20 cellular contexts compared by ENCODE assay signal in genomic region chr1:246836169-246836568, GRCh38.
DNase-seq lines count a peak whose midpoint lies in the region; ATAC-seq, FAIRE-seq and TF ChIP-seq lines count a peak whose summit lies in the region.
"Had no signal": no experiment of that assay in that cellular context is flagged by ENCODE, and none has a peak within 500 bp of the region (broad histone marks: within the 10 kb centered on the region; RNA-seq: fewer than 3 reads in every experiment).

No MANE protein-coding gene starts in this region.

- no peaks in the 10 kb centered on the region for H3K27me3 ChIP-seq in MG63
- no peaks in the 10 kb centered on the region for H3K27me3 ChIP-seq in K562 (ENCODE audit: control insufficient read depth in 2 of 2, insufficient read depth in 2 of 2, low read length in 2 of 2)
- H3K27me3 ChIP-seq: heart right ventricle, Peyer's patch had no signal

- H3K9me1 ChIP-seq in K562 (ENCODE audit: control insufficient read depth, insufficient read depth, low read length): no peaks in the 10 kb centered on the region

- in situ Hi-C loops in K562 (cut with MboI): no loop called here

- H4K20me1 ChIP-seq in K562 (replicated peaks; ENCODE audit: control insufficient read depth, insufficient read depth, low read length): no peaks in the 10 kb centered on the region

- no peak for TF ChIP-seq POLR2A in K562 (conservative IDR thresholded peaks at IDR 0.05)

- no peak overlapping the region for H2AFZ ChIP-seq in K562 (ENCODE audit: low read depth, low read length)

- WGBS in K562 (ENCODE audit: insufficient coverage, low coverage, missing lambda C conversion rate): 2% methylated on average over 4 of the region's 4 CpGs

- POLR2A ChIA-PET in K562 (lab: Yijun Ruan, JAX): interaction anchor here (1.5 kb wide), 1 partner anchor 12 kb away, joined by 5 read pairs; no protein-coding TSS in a partner anchor

- no peak overlapping the region for H3K4me2 ChIP-seq in K562 (ENCODE audit: insufficient read depth, low read length)

- no peak for TF ChIP-seq EP300 in K562 (IDR thresholded peaks at IDR 0.05; ENCODE audit: low read length)

- H3K79me2 ChIP-seq in K562 (ENCODE audit: control insufficient read depth, insufficient read depth, low read length): no peaks in the 10 kb centered on the region

- H3K4me3 ChIP-seq in MG63 (no peak overlapping the region), K562 (no peak overlapping the region)
- H3K4me3 ChIP-seq: heart right ventricle, Peyer's patch, SK-N-MC, thoracic aorta had no signal

- DNase-seq in Daoy (ENCODE audit: low read depth) (peak; percentile 17), MG63 (peak; percentile 5), K562 (ENCODE audit: extremely low read depth in 1 of 4, low spot score in 3 of 4) (no peak), glomerular visceral epithelial cell (ENCODE audit: extremely low spot score) (peak; percentile 2), hepatic stellate cell (ENCODE audit: low spot score) (no peak), GOT3 (lab: John Stamatoyannopoulos, UW) (no peak)
- DNase-seq: activated CD4-positive, alpha-beta T cell treated with anti-CD3 and anti-CD28 coated beads for 48 hours; activated CD8-positive, alpha-beta memory T cell treated with anti-CD3 and anti-CD28 coated beads, Interleukin-2, amount 50 U/mL, for 48 hours; aorta; heart right ventricle; islet precursor cell; mesendoderm; NCI-H2081 treated with DMSO at 0.1 percent for 48 hours; NCI-H774; Peyer's patch; stimulated activated CD4-positive, alpha-beta T cell treated with anti-CD3 and anti-CD28 coated beads, Interleukin-12 subunit alpha, Interleukin-12 subunit beta, amount 100 ng/mL, for 4 hours had no signal

- H3K36me3 ChIP-seq in MG63 (peaks cover 15% of the 10 kb centered on the region), K562 (ENCODE audit: control insufficient read depth, insufficient read depth, low read length) (peaks cover 10% of the 10 kb centered on the region; the same call in 2 of the 3 replicates)
- H3K36me3 ChIP-seq: thoracic aorta had no signal

- no peak overlapping the region for H3K9ac ChIP-seq in K562 (ENCODE audit: insufficient read depth in 1 of 2, low read depth in 2 of 2, low read length in 2 of 2)

- CTCF ChIA-PET in K562 (lab: Yijun Ruan, JAX; ENCODE audit: low intra/inter-chr PET ratio): no interaction called here

- H3K4me1 ChIP-seq in K562 (replicated peaks in 1 of 2; ENCODE audit: control insufficient read depth in 2 of 2, insufficient read depth in 2 of 2, low read length in 2 of 2): peaks cover 0 to 7% of the 10 kb centered on the region in 2 experiments; a peak in 2 of 5 replicates
- H3K4me1 ChIP-seq: Peyer's patch had no signal

- no TSS peak for BruUV-seq in K562 (replicated peaks; lab: Mats Ljungman, UMichigan)

- H3K9me3 ChIP-seq in MG63 (no peaks in the 10 kb centered on the region), K562 (replicated peaks; ENCODE audit: control insufficient read depth, insufficient read depth, low read depth, low read length) (no peaks in the 10 kb centered on the region)
- H3K9me3 ChIP-seq: heart right ventricle, Peyer's patch, thoracic aorta had no signal

- ATAC-seq in K562 (no peak), HG03135 (IDR thresholded peaks at IDR 0.05; ENCODE audit: unreplicated experiment) (no peak)

- H3K27ac ChIP-seq in K562 (ENCODE audit: extremely low read depth, low read depth, low read length): no peak overlapping the region
- H3K27ac ChIP-seq: heart right ventricle, Peyer's patch, SK-N-MC, thoracic aorta had no signal

- no peak for TF ChIP-seq CTCF in K562 (IDR thresholded peaks at IDR 0.05 in 2 of 3, conservative IDR thresholded peaks at IDR 0.05 in 1 of 3; ENCODE audit: insufficient read depth in 2 of 3, low read depth in 1 of 3, low read length in 3 of 3)

- FAIRE-seq in K562 (lab: Jason Lieb, UNC): no peak
- FAIRE-seq: colon had no signal

- no peak for TF ChIP-seq RAD21 in K562 (CRISPR knock-in tag; conservative IDR thresholded peaks at IDR 0.05 in 1 of 2, IDR thresholded peaks at IDR 0.05 in 1 of 2)

- intact Hi-C loops in K562 (cut with micrococcal nuclease): no loop called here

TF ChIP-seq in K562, 482 proteins besides CTCF, POLR2A, EP300 and RAD21:
- TF ChIP-seq ZNF561 (CRISPR knock-in tag; conservative IDR thresholded peaks at IDR 0.05): no peak
- no peak for TF ChIP-seq MXI1 (IDR thresholded peaks at IDR 0.05; ENCODE audit: low read depth, low read length)
- peak; percentile 64 for TF ChIP-seq MEIS2 (IDR thresholded peaks at IDR 0.05; ENCODE audit: partially characterized antibody)
- TF ChIP-seq MAFF (IDR thresholded peaks at IDR 0.05; ENCODE audit: low read length): no peak
- no peak for TF ChIP-seq ZBTB12 (CRISPR knock-in tag; IDR thresholded peaks at IDR 0.05)
- TF ChIP-seq BRF1 (IDR thresholded peaks at IDR 0.05; ENCODE audit: borderline replicate concordance, extremely low read depth, insufficient read length): no peak
- TF ChIP-seq E2F5 (CRISPR knock-in tag; IDR thresholded peaks at IDR 0.05): no peak
- no peak for TF ChIP-seq ELK1 (CRISPR knock-in tag; IDR thresholded peaks at IDR 0.05)
- no peak for TF ChIP-seq ZNF384 (IDR thresholded peaks at IDR 0.05; ENCODE audit: low read depth, low read length)
- no peak for TF ChIP-seq ZFP91 (CRISPR knock-in tag; IDR thresholded peaks at IDR 0.05)
- no peak for TF ChIP-seq JUND (IDR thresholded peaks at IDR 0.05; ENCODE audit: borderline replicate concordance, low read depth, low read length)
- TF ChIP-seq JUND (tag; IDR thresholded peaks at IDR 0.05; ENCODE audit: borderline replicate concordance, low read depth, low read length): no peak
- no peak for TF ChIP-seq MLX (CRISPR knock-in tag; conservative IDR thresholded peaks at IDR 0.05)
- 0 out of 4 replicates have a peak, but pooled peaks of 1 of the 2 experiments have one; percentile 8 for TF ChIP-seq RCOR1 (IDR thresholded peaks at IDR 0.05; ENCODE audit: borderline replicate concordance in 1 of 2, low read depth in 2 of 2, low read length in 2 of 2)
TF ChIP-seq in K562: peak in this region for 2.

Comparison
In these comparisons a context has a peak if more than half of its experiments do, and no peak if none do; other contexts are left out.
1. DNase-seq: peak in Daoy (single experiment), MG63 (single experiment) and glomerular visceral epithelial cell (single experiment); none in K562 (0 of 4), hepatic stellate cell (single experiment) and GOT3 (single experiment).